ENCODE assay signal across 22 cellular contexts in genomic region chr15:71168163-71168832, GRCh38. TPM values are rescaled to one million over a fixed set of nuclear protein-coding genes. Genes with fewer than 3 reads are reported as not detected.
"Had no signal": no experiment of that assay in that cellular context is flagged by ENCODE, and none has a peak within 500 bp of the region (broad histone marks: within the 10 kb centered on the region; RNA-seq: fewer than 3 reads in every experiment).

No MANE protein-coding gene starts in this region.

- H3K4me1 ChIP-seq: lower lobe of right lung, psoas muscle, sigmoid colon, spleen, testis had no signal

- H3K27ac ChIP-seq: esophagus muscularis mucosa, lower lobe of right lung, psoas muscle, sigmoid colon, spleen, stomach, testis had no signal

- H3K27me3 ChIP-seq: esophagus muscularis mucosa, sigmoid colon, stomach, testis had no signal

- H3K4me3 ChIP-seq: esophagus muscularis mucosa, lower lobe of right lung, psoas muscle, sigmoid colon, spleen, stomach, testis had no signal

- DNase-seq: activated CD4-positive, alpha-beta T cell treated with anti-CD3 and anti-CD28 coated beads for 4 hours; activated CD8-positive, alpha-beta memory T cell treated with anti-CD3 and anti-CD28 coated beads, Interleukin-2, amount 50 U/mL, for 4 hours; activated CD8-positive, alpha-beta T cell treated with anti-CD3 and anti-CD28 coated beads for 36 hours; activated gamma-delta T cell; activated T-cell treated with anti-CD3 and anti-CD28 coated beads, Interleukin-2, amount 50 U/mL, for 72 hours; amniotic stem cell; central memory CD4-positive, alpha-beta T cell; cortex of kidney; effector CD4-positive, alpha-beta T cell; immature natural killer cell; lower lobe of right lung; midbrain; psoas muscle; sigmoid colon; spleen; stomach; T-helper 1 cell; T1000; testis had no signal

- ATAC-seq: activated CD8-positive, alpha-beta T cell treated with anti-CD3 and anti-CD28 coated beads for 36 hours; activated naive CD4-positive, alpha-beta T cell treated with anti-CD3 and anti-CD28 coated beads, Interleukin-2, amount 50 U/mL, for 72 hours; activated T-cell treated with anti-CD3 and anti-CD28 coated beads, Interleukin-2, amount 50 U/mL, for 72 hours; lower lobe of right lung; psoas muscle; WTC11 had no signal

- H3K9me3 ChIP-seq: lower lobe of right lung, testis had no signal

- H3K36me3 ChIP-seq: esophagus muscularis mucosa, lower lobe of right lung, sigmoid colon, spleen, stomach had no signal

RNA-seq across cellular contexts. Expression of gene THSD4, which starts 53.0 kb away (rescaled TPM):
- total RNA-seq: activated CD8-positive, alpha-beta T cell treated with anti-CD3 and anti-CD28 coated beads for 36 hours; activated naive CD4-positive, alpha-beta T cell treated with anti-CD3 and anti-CD28 coated beads, Interleukin-2, amount 50 U/mL, for 72 hours; activated T-cell treated with anti-CD3 and anti-CD28 coated beads, Interleukin-2, amount 50 U/mL, for 72 hours had no signal
- polyA plus RNA-seq: immature natural killer cell had no signal
